10 cellular contexts compared by ENCODE assay signal in the genomic region with DNA sequence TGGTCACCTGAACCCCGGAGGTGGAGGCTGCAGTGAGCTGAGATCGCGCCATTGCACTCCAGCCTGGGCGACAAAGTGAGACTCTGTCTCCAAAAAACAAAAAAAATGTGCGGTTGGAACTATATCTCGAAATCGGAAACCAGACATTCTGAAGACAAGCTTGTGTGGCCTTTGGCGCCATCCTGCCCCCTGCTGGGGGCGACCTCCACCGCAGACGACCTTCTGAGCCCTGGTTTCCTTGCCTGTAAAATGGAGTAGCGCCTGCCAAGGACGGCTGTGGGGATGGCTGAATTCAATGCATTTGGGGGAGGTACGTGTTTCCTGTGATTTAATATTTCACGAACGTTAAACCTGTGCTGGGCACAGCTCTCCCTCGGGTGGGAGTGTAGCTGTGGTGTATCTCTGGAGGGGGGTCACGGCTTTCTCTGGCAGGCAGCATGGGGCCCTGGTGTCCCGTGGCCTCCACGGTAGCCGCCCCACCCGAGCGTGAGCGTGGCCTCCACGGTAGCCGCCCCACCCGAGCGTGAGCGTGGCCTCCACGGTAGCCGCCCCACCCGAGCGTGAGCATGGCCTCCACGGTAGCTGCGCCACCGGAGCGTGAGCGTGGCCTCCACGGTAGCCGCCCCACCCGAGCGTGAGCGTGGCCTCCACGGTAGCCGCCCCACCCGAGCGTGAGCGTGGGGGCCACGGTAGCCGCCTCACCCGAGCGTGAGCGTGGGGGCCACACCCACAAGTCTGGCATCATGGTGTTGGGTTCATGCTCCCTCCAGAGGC. TPM values are rescaled to one million over a fixed set of nuclear protein-coding genes. Genes with fewer than 3 reads are reported as not detected.
DNase-seq lines count a peak whose midpoint lies in the region; ATAC-seq and TF ChIP-seq lines count a peak whose summit lies in the region.
"Had no signal": no experiment of that assay in that cellular context is flagged by ENCODE, and none has a peak within 500 bp of the region (broad histone marks: within the 10 kb centered on the region; RNA-seq: fewer than 3 reads in every experiment).

No MANE protein-coding gene starts in this region.

- H3K36me3 Mint-ChIP-seq in activated CD4-positive, alpha-beta T cell treated with anti-CD3 and anti-CD28 coated beads, Interleukin-2, amount 10 ng/mL, durations not matched to agents 7 days and 5 days (ENCODE audit: low read depth): no peaks in the 10 kb centered on the region
- H3K36me3 Mint-ChIP-seq in brain (peaks cover 4% of the 10 kb centered on the region), progenitor cell of endocrine pancreas (ENCODE audit: insufficient read depth) (peaks cover 7% of the 10 kb centered on the region)

- H3K4me3 ChIP-seq in esophagus squamous epithelium: no peak overlapping the region

- DNase-seq in activated CD4-positive, alpha-beta T cell treated with anti-CD3 and anti-CD28 coated beads, Interleukin-2, amount 10 ng/mL, durations not matched to agents 7 days and 5 days: peak; percentile 39
- DNase-seq in activated CD4-positive, alpha-beta T cell treated with anti-CD3 and anti-CD28 coated beads, Interleukin-2, amount 50 U/mL, for 1 hour: no peak
- DNase-seq in Kasumi-1 (lab: John Stamatoyannopoulos, UW): peak; percentile 86 to 89
- DNase-seq in progenitor cell of endocrine pancreas (ENCODE audit: low spot score, unreplicated experiment): no peak
- no peak for DNase-seq in NCI-H2081 treated with DMSO at 0.1 percent for 48 hours (lab: John Stamatoyannopoulos, UW)
- DNase-seq in esophagus squamous epithelium (lab: John Stamatoyannopoulos, UW): no peak
- DNase-seq: mesenchymal stem cell, NCI-H1417 treated with DMSO at 0.1 percent for 48 hours had no signal

- H3K27ac ChIP-seq in esophagus squamous epithelium: no peak overlapping the region

- H3K4me3 Mint-ChIP-seq in activated CD4-positive, alpha-beta T cell treated with anti-CD3 and anti-CD28 coated beads, Interleukin-2, amount 10 ng/mL, durations not matched to agents 7 days and 5 days: no peak overlapping the region
- H3K4me3 Mint-ChIP-seq in brain: peak overlapping the region in 1 of 5 experiments; percentile 45
- H3K4me3 Mint-ChIP-seq in progenitor cell of endocrine pancreas (ENCODE audit: low read depth): no peak overlapping the region

- peaks cover 10% of the 10 kb centered on the region for H3K27me3 Mint-ChIP-seq in activated CD4-positive, alpha-beta T cell treated with anti-CD3 and anti-CD28 coated beads, Interleukin-2, amount 10 ng/mL, durations not matched to agents 7 days and 5 days
- peaks cover 3% of the 10 kb centered on the region for H3K27me3 Mint-ChIP-seq in brain
- peaks cover 25% of the 10 kb centered on the region for H3K27me3 Mint-ChIP-seq in progenitor cell of endocrine pancreas

- POLR2A ChIA-PET in activated CD4-positive, alpha-beta T cell treated with anti-CD3 and anti-CD28 coated beads, Interleukin-2, amount 10 ng/mL, durations not matched to agents 7 days and 5 days (lab: Charles Lee): no interaction called here

- no peaks in the 10 kb centered on the region for H3K9me3 ChIP-seq in esophagus squamous epithelium

- H3K36me3 ChIP-seq in esophagus squamous epithelium: peaks cover 0 to 36% (median 0%) of the 10 kb centered on the region in 3 donors

- no peaks in the 10 kb centered on the region for H3K9me3 Mint-ChIP-seq in activated CD4-positive, alpha-beta T cell treated with anti-CD3 and anti-CD28 coated beads, Interleukin-2, amount 10 ng/mL, durations not matched to agents 7 days and 5 days
- no peaks in the 10 kb centered on the region for H3K9me3 Mint-ChIP-seq in brain
- H3K9me3 Mint-ChIP-seq in progenitor cell of endocrine pancreas (ENCODE audit: low read depth): no peaks in the 10 kb centered on the region

- TF ChIP-seq CTCF in brain (conservative IDR thresholded peaks at IDR 0.05): peak; percentile 38 to 40
- TF ChIP-seq CTCF in progenitor cell of endocrine pancreas (IDR thresholded peaks at IDR 0.05; ENCODE audit: unreplicated experiment): peak; percentile 59
- peak in 2 of 6 experiments; percentile 10 to 18 for TF ChIP-seq CTCF in esophagus squamous epithelium (IDR thresholded peaks at IDR 0.05)

- H3K27ac Mint-ChIP-seq in activated CD4-positive, alpha-beta T cell treated with anti-CD3 and anti-CD28 coated beads, Interleukin-2, amount 10 ng/mL, durations not matched to agents 7 days and 5 days: no peak overlapping the region
- H3K27ac Mint-ChIP-seq in brain (no peak overlapping the region), progenitor cell of endocrine pancreas (no peak overlapping the region)

- peaks cover 0 to 10% (median 0%) of the 10 kb centered on the region in 4 donors for H3K27me3 ChIP-seq in esophagus squamous epithelium

- no peak for TF ChIP-seq POLR2A in esophagus squamous epithelium (IDR thresholded peaks at IDR 0.05)

- H3K4me1 ChIP-seq in esophagus squamous epithelium: peaks cover 6 to 13% (median 8%) of the 10 kb centered on the region in 3 donors

- intact Hi-C loops in esophagus squamous epithelium (cut with DNase I): no loop called here

- 90 to 96% methylated on average over 11 to 15 of the region's 53 CpGs for WGBS in esophagus squamous epithelium, 2 donors

- H3K4me1 Mint-ChIP-seq in activated CD4-positive, alpha-beta T cell treated with anti-CD3 and anti-CD28 coated beads, Interleukin-2, amount 10 ng/mL, durations not matched to agents 7 days and 5 days: peaks cover 14% of the 10 kb centered on the region
- peaks cover 5% of the 10 kb centered on the region for H3K4me1 Mint-ChIP-seq in brain
- peaks cover 1% of the 10 kb centered on the region for H3K4me1 Mint-ChIP-seq in progenitor cell of endocrine pancreas (ENCODE audit: low read depth)

- ATAC-seq in GM21528 (IDR thresholded peaks at IDR 0.05; ENCODE audit: low FRiP score, unreplicated experiment): no peak

- CTCF ChIA-PET in activated CD4-positive, alpha-beta T cell treated with anti-CD3 and anti-CD28 coated beads, Interleukin-2, amount 10 ng/mL, durations not matched to agents 7 days and 5 days (lab: Charles Lee): interaction anchor here (1.2 to 1.3 kb wide), 2 partner anchors 141 to 170 kb away, joined by 3 to 7 read pairs; no protein-coding TSS in a partner anchor

RNA-seq across cellular contexts. Expression of a gene that starts 55.3 kb away (rescaled TPM):
- not detected for total RNA-seq in activated CD4-positive, alpha-beta T cell treated with anti-CD3 and anti-CD28 coated beads, Interleukin-2, amount 10 ng/mL, durations not matched to agents 7 days and 5 days
- polyA plus RNA-seq in brain (ENCODE audit: insufficient read depth, low read depth, low replicate concordance): 0.46 TPM
- total RNA-seq in progenitor cell of endocrine pancreas (not detected in 2 replicates), esophagus squamous epithelium (1 to 10 TPM in 1 of 4 donors, not detected in 3; 1.5 TPM)

Comparison
In these comparisons a context has a peak if more than half of its experiments do, and no peak if none do; other contexts are left out.
1. DNase-seq: peak in activated CD4-positive, alpha-beta T cell treated with anti-CD3 and anti-CD28 coated beads, Interleukin-2, amount 10 ng/mL, durations not matched to agents 7 days and 5 days (single experiment) and Kasumi-1 (2 of 2); none in activated CD4-positive, alpha-beta T cell treated with anti-CD3 and anti-CD28 coated beads, Interleukin-2, amount 50 U/mL, for 1 hour (single experiment), progenitor cell of endocrine pancreas (single experiment), NCI-H2081 treated with DMSO at 0.1 percent for 48 hours (single experiment) and esophagus squamous epithelium (single experiment).